14 cellular contexts compared by ENCODE assay signal in the genomic region with DNA sequence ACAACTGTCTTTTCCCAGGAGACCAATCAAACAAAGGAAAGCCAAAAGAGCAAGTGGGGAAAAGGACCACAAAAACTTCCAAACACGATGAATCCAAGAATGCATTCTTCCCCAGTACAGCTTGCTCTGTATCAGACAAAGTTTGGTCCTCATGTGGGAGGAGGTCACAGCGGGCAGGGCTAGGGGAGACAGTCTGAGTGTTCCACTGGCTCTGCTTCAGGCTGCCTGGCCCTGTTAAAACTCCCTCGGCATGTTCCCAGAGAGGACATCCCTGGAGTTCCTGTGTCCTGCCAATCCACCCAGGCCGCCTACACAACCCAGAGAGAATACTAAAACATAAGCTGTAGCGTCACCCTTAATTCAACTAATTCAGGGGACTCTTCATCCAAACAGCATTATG.
"Had no signal": no experiment of that assay in that cellular context is flagged by ENCODE, and none has a peak within 500 bp of the region (broad histone marks: within the 10 kb centered on the region; RNA-seq: fewer than 3 reads in every experiment).

No MANE protein-coding gene starts in this region.

- H3K4me3 Mint-ChIP-seq: activated CD8-positive, alpha-beta memory T cell treated with anti-CD3 and anti-CD28 coated beads, Interleukin-2, amount 10 ng/mL, durations not matched to agents 7 days and 5 days; activated naive CD8-positive, alpha-beta T cell treated with anti-CD3 and anti-CD28 coated beads, Interleukin-2, amount 10 ng/mL, durations not matched to agents 7 days and 5 days; activated T-cell treated with anti-CD3 and anti-CD28 coated beads, Interleukin-2, amount 50 U/mL, for 24 hours; nephron progenitor cell had no signal

- H3K27ac ChIP-seq: ascending aorta, right lobe of liver, SJSA1 had no signal

- H3K27ac Mint-ChIP-seq: activated CD8-positive, alpha-beta memory T cell treated with anti-CD3 and anti-CD28 coated beads, Interleukin-2, amount 10 ng/mL, durations not matched to agents 7 days and 5 days; activated naive CD8-positive, alpha-beta T cell treated with anti-CD3 and anti-CD28 coated beads, Interleukin-2, amount 10 ng/mL, durations not matched to agents 7 days and 5 days; activated T-cell treated with anti-CD3 and anti-CD28 coated beads, Interleukin-2, amount 50 U/mL, for 24 hours; nephron progenitor cell had no signal

- H3K4me3 ChIP-seq: ascending aorta, right lobe of liver, SJSA1 had no signal

- H3K4me1 Mint-ChIP-seq: activated CD8-positive, alpha-beta memory T cell treated with anti-CD3 and anti-CD28 coated beads, Interleukin-2, amount 10 ng/mL, durations not matched to agents 7 days and 5 days; activated naive CD8-positive, alpha-beta T cell treated with anti-CD3 and anti-CD28 coated beads, Interleukin-2, amount 10 ng/mL, durations not matched to agents 7 days and 5 days had no signal

- H3K9me3 ChIP-seq: ascending aorta, right lobe of liver, SJSA1 had no signal

- H3K9me3 Mint-ChIP-seq: activated naive CD8-positive, alpha-beta T cell treated with anti-CD3 and anti-CD28 coated beads, Interleukin-2, amount 10 ng/mL, durations not matched to agents 7 days and 5 days; activated T-cell treated with anti-CD3 and anti-CD28 coated beads, Interleukin-2, amount 50 U/mL, for 24 hours; nephron progenitor cell had no signal

- H3K4me1 ChIP-seq: ascending aorta, right lobe of liver had no signal

- DNase-seq: activated CD4-positive, alpha-beta T cell treated with anti-CD3 and anti-CD28 coated beads, Interleukin-2, amount 50 U/mL, for 48 hours; activated CD4-positive, CD25-positive, alpha-beta regulatory T cell treated with anti-CD3 and anti-CD28 coated beads, Interleukin-2, amount 50 U/mL, for 72 hours; activated CD8-positive, alpha-beta memory T cell treated with anti-CD3 and anti-CD28 coated beads, Interleukin-2, amount 10 ng/mL, durations not matched to agents 7 days and 5 days; activated gamma-delta T cell; activated naive CD8-positive, alpha-beta T cell treated with anti-CD3 and anti-CD28 coated beads, Interleukin-2, amount 10 ng/mL, durations not matched to agents 7 days and 5 days; activated T-cell treated with anti-CD3 and anti-CD28 coated beads, Interleukin-2, amount 50 U/mL, for 24 hours; effector CD4-positive, alpha-beta T cell; nephron progenitor cell; right lobe of liver; stimulated activated CD4-positive, alpha-beta T cell treated with anti-CD3 and anti-CD28 coated beads, Interleukin-2, amount 100 ng/mL, for 48 hours; stimulated activated naive CD4-positive, alpha-beta T cell treated with Interleukin-2 at 50 U/mL for 16 hours; SW 1271 had no signal

- H3K36me3 ChIP-seq: ascending aorta, right lobe of liver, SJSA1 had no signal

- H3K36me3 Mint-ChIP-seq: activated CD8-positive, alpha-beta memory T cell treated with anti-CD3 and anti-CD28 coated beads, Interleukin-2, amount 10 ng/mL, durations not matched to agents 7 days and 5 days; activated naive CD8-positive, alpha-beta T cell treated with anti-CD3 and anti-CD28 coated beads, Interleukin-2, amount 10 ng/mL, durations not matched to agents 7 days and 5 days had no signal

- ATAC-seq: activated CD8-positive, alpha-beta memory T cell treated with anti-CD3 and anti-CD28 coated beads, Interleukin-2, amount 10 ng/mL, durations not matched to agents 7 days and 5 days had no signal

- H3K27me3 ChIP-seq: ascending aorta, right lobe of liver, SJSA1 had no signal
